9 cellular contexts compared by ENCODE assay signal in the genomic region with DNA sequence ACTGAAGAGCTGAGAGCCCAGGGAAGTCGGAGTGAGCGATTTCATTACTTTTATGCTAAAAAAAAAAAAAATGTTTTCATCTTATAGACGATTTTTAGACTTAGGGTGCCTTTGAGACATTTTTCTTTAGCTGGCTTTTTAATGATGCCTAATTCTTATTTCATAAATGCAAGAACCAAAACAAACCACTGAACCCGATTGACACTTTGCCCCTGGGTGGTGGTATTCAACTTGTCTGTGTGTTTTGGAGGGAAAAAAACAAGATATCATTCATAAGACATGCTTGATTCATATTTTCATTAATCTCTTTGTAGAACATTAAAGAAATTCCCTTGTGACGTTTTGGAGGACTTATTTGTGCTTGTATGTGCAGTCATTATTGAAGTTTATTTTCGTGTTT. TPM values are rescaled to one million over a fixed set of nuclear protein-coding genes. Genes with fewer than 3 reads are reported as not detected.
A peak's percentile ranks its signal among the peaks of the same experiment; 100 is the strongest.
DNase-seq lines count a peak whose midpoint lies in the region; ATAC-seq and TF ChIP-seq lines count a peak whose summit lies in the region.
"Had no signal": no experiment of that assay in that cellular context is flagged by ENCODE, and none has a peak within 500 bp of the region (broad histone marks: within the 10 kb centered on the region; RNA-seq: fewer than 3 reads in every experiment).

No MANE protein-coding gene starts in this region.

- DNase-seq in activated naive CD4-positive, alpha-beta T cell treated with anti-CD3 and anti-CD28 coated beads, Interleukin-2, amount 50 U/mL, for 16 hours = no peak
- no peak for DNase-seq in mammary epithelial cell
- no peak for DNase-seq in upper lobe of left lung
- DNase-seq in COR-L47 (lab: John Stamatoyannopoulos, UW) = no peak
- DNase-seq in AML-193 (lab: John Stamatoyannopoulos, UW) = no peak
- DNase-seq: RPMI8226 had no signal

- H3K79me2 ChIP-seq in mammary epithelial cell (ENCODE audit: insufficient read depth, low read length) = peaks cover 64% of the 10 kb centered on the region

- peak overlapping the region; percentile 92 for H3K27ac Mint-ChIP-seq in activated naive CD4-positive, alpha-beta T cell treated with anti-CD3 and anti-CD28 coated beads, Interleukin-2, amount 50 U/mL, for 24 hours

- intact Hi-C loops in mammary epithelial cell (cut with micrococcal nuclease) = loop anchor here (5.0 to 10.0 kb wide), 2 partner anchors 352 to 549 kb away; no protein-coding TSS in a partner anchor

- in situ Hi-C loops in mammary epithelial cell (cut with MboI; ENCODE audit: low sequenced_read_pairs in 2 of 2) = no loop called here

- no peaks in the 10 kb centered on the region for H3K36me3 ChIP-seq in mammary epithelial cell (ENCODE audit: insufficient read depth, low read length)
- H3K36me3 ChIP-seq in mesodermal cell (ENCODE audit: control insufficient read depth, insufficient read depth, low read length) = peaks cover 17% of the 10 kb centered on the region
- H3K36me3 ChIP-seq in upper lobe of left lung = no peaks in the 10 kb centered on the region

- H3K9ac ChIP-seq in mammary epithelial cell (ENCODE audit: insufficient read depth, low read length) = peak overlapping the region; percentile 99

- CTCF ChIA-PET in mammary epithelial cell (lab: Charles Lee; ENCODE audit: low non-redundant PET) = no interaction called here

- H3K4me2 ChIP-seq in mammary epithelial cell (ENCODE audit: insufficient read depth, low read depth, low read length) = peak overlapping the region; percentile 87

- H3K9me3 Mint-ChIP-seq in activated naive CD4-positive, alpha-beta T cell treated with anti-CD3 and anti-CD28 coated beads, Interleukin-2, amount 50 U/mL, for 24 hours = no peaks in the 10 kb centered on the region

- H4K20me1 ChIP-seq in mammary epithelial cell (ENCODE audit: insufficient read depth, low read length) = no peaks in the 10 kb centered on the region

- no TSS peak for BruUV-seq in mammary epithelial cell (replicated peaks; lab: Mats Ljungman, UMichigan)

- no peak for ATAC-seq in upper lobe of left lung (ENCODE audit: low FRiP score in 2 of 2)
- ATAC-seq in HG02870 (IDR thresholded peaks at IDR 0.05; ENCODE audit: unreplicated experiment) = no peak

- peaks cover 2% of the 10 kb centered on the region for H3K36me3 Mint-ChIP-seq in activated naive CD4-positive, alpha-beta T cell treated with anti-CD3 and anti-CD28 coated beads, Interleukin-2, amount 50 U/mL, for 24 hours

- peak overlapping the region; percentile 80 for H2AFZ ChIP-seq in mammary epithelial cell (ENCODE audit: low read depth, low read length)

- TF ChIP-seq POLR2A in upper lobe of left lung (IDR thresholded peaks at IDR 0.05) = no peak

- no peak for TF ChIP-seq EP300 in upper lobe of left lung (IDR thresholded peaks at IDR 0.05)

- TF ChIP-seq CTCF in mammary epithelial cell (conservative IDR thresholded peaks at IDR 0.05 in 1 of 2, IDR thresholded peaks at IDR 0.05 in 1 of 2; ENCODE audit: extremely low read depth in 1 of 2, insufficient read depth in 1 of 2, low read depth in 1 of 2, low read length in 2 of 2) (no peak), upper lobe of left lung (IDR thresholded peaks at IDR 0.05) (no peak)

- H3K9me3 ChIP-seq in mammary epithelial cell (replicated peaks; ENCODE audit: insufficient read depth, low read length) (no peaks in the 10 kb centered on the region), mesodermal cell (ENCODE audit: control insufficient read depth, low read length) (no peaks in the 10 kb centered on the region), upper lobe of left lung (no peaks in the 10 kb centered on the region)

- H3K27ac ChIP-seq in mammary epithelial cell (ENCODE audit: insufficient read depth, low read depth, low read length) = peak overlapping the region; percentile 97
- H3K27ac ChIP-seq in mesodermal cell (ENCODE audit: low read depth, low read length, severe bottlenecking) = no peak overlapping the region
- peak overlapping the region in 3 of 4 donors; percentile 93 to 97 (median 96) for H3K27ac ChIP-seq in upper lobe of left lung

- H3K4me1 ChIP-seq in mammary epithelial cell (ENCODE audit: insufficient read depth, low read length) (peaks cover 16% of the 10 kb centered on the region), mesodermal cell (ENCODE audit: control insufficient read depth, insufficient read depth, low read length, poor library complexity, severe bottlenecking) (peaks cover 29% of the 10 kb centered on the region), upper lobe of left lung (peaks cover 21 to 35% (median 30%) of the 10 kb centered on the region in 4 donors)

- H3K27me3 ChIP-seq in mammary epithelial cell (ENCODE audit: insufficient read depth, low read length) (no peaks in the 10 kb centered on the region), upper lobe of left lung (no peaks in the 10 kb centered on the region)

- peaks cover 4% of the 10 kb centered on the region for H3K27me3 Mint-ChIP-seq in activated naive CD4-positive, alpha-beta T cell treated with anti-CD3 and anti-CD28 coated beads, Interleukin-2, amount 50 U/mL, for 24 hours

- dilution Hi-C loops in mammary epithelial cell (cut with HindIII; ENCODE audit: low sequenced_read_pairs) = no loop called here

- peaks cover 62% of the 10 kb centered on the region for H3K4me1 Mint-ChIP-seq in activated naive CD4-positive, alpha-beta T cell treated with anti-CD3 and anti-CD28 coated beads, Interleukin-2, amount 50 U/mL, for 24 hours

- 9% methylated on average over 6 of the region's 6 CpGs for WGBS in mammary epithelial cell (ENCODE audit: low coverage, missing lambda C conversion rate)
- WGBS in mesodermal cell (ENCODE audit: insufficient coverage in 2 of 2), 2 experiments = no CpG with 5 or more reads among the region's 6 CpGs
- WGBS in upper lobe of left lung, 2 donors = 44% methylated on average over 6 of the region's 6 CpGs

- H3K4me3 ChIP-seq in mammary epithelial cell (replicated peaks in 1 of 3; ENCODE audit: insufficient read depth in 1 of 3, low read depth in 2 of 3, low read length in 3 of 3) (peak overlapping the region; percentile 81 to 99 (median 88)), mesodermal cell (ENCODE audit: extremely low read depth, insufficient read depth, low read length, poor library complexity, severe bottlenecking) (peak overlapping the region; percentile 90), upper lobe of left lung (peak overlapping the region; percentile 68 to 98 (median 87))

- peak overlapping the region; percentile 92 for H3K4me3 Mint-ChIP-seq in activated naive CD4-positive, alpha-beta T cell treated with anti-CD3 and anti-CD28 coated beads, Interleukin-2, amount 50 U/mL, for 24 hours

RNA-seq across cellular contexts. Expression of a gene that starts 2.4 kb away (rescaled TPM):
- total RNA-seq in mammary epithelial cell = 10 to 100 TPM; 32.8 to 38.4 TPM
- 26.0 TPM for polyA plus RNA-seq in mammary epithelial cell
- 63.0 TPM for polyA minus RNA-seq in mammary epithelial cell
- 52.9 TPM for polyA plus RNA-seq in mesodermal cell (2013, experiment 1 of 2)
- 64.3 TPM for polyA plus RNA-seq in mesodermal cell (2013, experiment 2 of 2)
- 100 to 1,000 TPM in 1 of 6 donors, 10 to 100 TPM in 5; 37.7 to 152 (median 46.7) TPM for total RNA-seq in upper lobe of left lung
